In genomic region chr2:149715005-149715592, GRCh38 we compare ENCODE assay signal across 8 cellular contexts.
DNase-seq lines count a peak whose midpoint lies in the region; ATAC-seq and TF ChIP-seq lines count a peak whose summit lies in the region.

No MANE protein-coding gene starts in this region.

- H3K4me3 Mint-ChIP-seq in naive thymus-derived CD4-positive, alpha-beta T cell = no peak overlapping the region

- ATAC-seq in Right ventricle myocardium superior (ENCODE audit: poor library complexity) (no peak), HG03442 (IDR thresholded peaks at IDR 0.05; ENCODE audit: unreplicated experiment) (peak; percentile 71), left lung (peak; percentile 79)
- ATAC-seq in naive thymus-derived CD4-positive, alpha-beta T cell = no peak

- intact Hi-C loops in Right ventricle myocardium superior (cut with DNase I) = no loop called here
- intact Hi-C loops in left lung (cut with DNase I) = no loop called here
- intact Hi-C loops in naive thymus-derived CD4-positive, alpha-beta T cell (cut with micrococcal nuclease) = loop anchor here in 1 of 2 donors (1.0 kb wide), 1 partner anchor 118 kb away; no protein-coding TSS in a partner anchor

- peaks cover 0 to 12% (median 9%) of the 10 kb centered on the region in 5 donors for H3K27me3 Mint-ChIP-seq in naive thymus-derived CD4-positive, alpha-beta T cell

- H3K4me3 ChIP-seq in cardiac muscle cell = no peak overlapping the region
- no peak overlapping the region for H3K4me3 ChIP-seq in left lung
- H3K4me3 ChIP-seq in naive thymus-derived CD4-positive, alpha-beta T cell (ENCODE audit: low read length) = no peak overlapping the region

- TF ChIP-seq CTCF in cardiac muscle cell (IDR thresholded peaks at IDR 0.05; ENCODE audit: low read depth, low read length) (peak; percentile 84), VCaP (conservative IDR thresholded peaks at IDR 0.05) (peak; percentile 84), left lung (IDR thresholded peaks at IDR 0.05) (peak; percentile 17 to 49)

- H3K4me1 Mint-ChIP-seq in naive thymus-derived CD4-positive, alpha-beta T cell = no peaks in the 10 kb centered on the region

- CTCF ChIA-PET in naive thymus-derived CD4-positive, alpha-beta T cell (lab: Charles Lee) = no interaction called here

- H3K36me3 ChIP-seq in cardiac muscle cell = no peaks in the 10 kb centered on the region
- H3K36me3 ChIP-seq in left lung = no peaks in the 10 kb centered on the region
- H3K36me3 ChIP-seq in naive thymus-derived CD4-positive, alpha-beta T cell (ENCODE audit: control insufficient read depth in 2 of 3, insufficient read depth in 3 of 3, low read length in 3 of 3) = no peaks in the 10 kb centered on the region

- H3K27me3 ChIP-seq in cardiac muscle cell = no peaks in the 10 kb centered on the region
- no peaks in the 10 kb centered on the region for H3K27me3 ChIP-seq in left lung
- no peaks in the 10 kb centered on the region for H3K27me3 ChIP-seq in naive thymus-derived CD4-positive, alpha-beta T cell (ENCODE audit: control insufficient read depth in 2 of 2, insufficient read depth in 2 of 2, low read length in 2 of 2)

- H3K27ac Mint-ChIP-seq in naive thymus-derived CD4-positive, alpha-beta T cell = no peak overlapping the region

- H3K9me3 ChIP-seq in cardiac muscle cell (ENCODE audit: low read depth) (no peaks in the 10 kb centered on the region), left lung (no peaks in the 10 kb centered on the region)
- H3K9me3 ChIP-seq in naive thymus-derived CD4-positive, alpha-beta T cell (ENCODE audit: control insufficient read depth in 2 of 3, low read length in 3 of 3) = no peaks in the 10 kb centered on the region

- POLR2A ChIA-PET in naive thymus-derived CD4-positive, alpha-beta T cell (lab: Charles Lee) = no interaction called here

- H3K36me3 Mint-ChIP-seq in naive thymus-derived CD4-positive, alpha-beta T cell = no peaks in the 10 kb centered on the region

- H3K9me3 Mint-ChIP-seq in naive thymus-derived CD4-positive, alpha-beta T cell = peaks cover 0 to 8% (median 0%) of the 10 kb centered on the region in 11 donors

- no peak overlapping the region for H3K27ac ChIP-seq in cardiac muscle cell
- H3K27ac ChIP-seq in VCaP = no peak overlapping the region
- H3K27ac ChIP-seq in left lung = no peak overlapping the region
- no peak overlapping the region for H3K27ac ChIP-seq in naive thymus-derived CD4-positive, alpha-beta T cell (ENCODE audit: low read depth, low read length)

- no peaks in the 10 kb centered on the region for H3K4me1 ChIP-seq in cardiac muscle cell (ENCODE audit: low read depth)
- no peaks in the 10 kb centered on the region for H3K4me1 ChIP-seq in left lung
- H3K4me1 ChIP-seq in naive thymus-derived CD4-positive, alpha-beta T cell (ENCODE audit: control insufficient read depth in 2 of 2, insufficient read depth in 2 of 2, low read length in 2 of 2) = no peaks in the 10 kb centered on the region

- DNase-seq in cardiac muscle cell (ENCODE audit: low read depth in 1 of 2, low spot score in 1 of 2) (peak in 1 of 2 donors; percentile 72), Right ventricle myocardium superior (no peak), left lung (no peak), GM19238 (ENCODE audit: insufficient read length, low spot score) (no peak)
- DNase-seq in naive thymus-derived CD4-positive, alpha-beta T cell = no peak
- DNase-seq in activated CD4-positive, alpha-beta T cell treated with anti-CD3 and anti-CD28 coated beads for 4 hours = no peak

Comparison
In these comparisons a context has a peak if more than half of its experiments do, and no peak if none do; other contexts are left out.
1. CTCF ChIP-seq: peak in every context shown above with its lines; median percentile 84 in cardiac muscle cell; 84 in VCaP; 33 in left lung.
2. ATAC-seq: peak in HG03442 (single experiment) and left lung (single experiment); none in Right ventricle myocardium superior (single experiment) and naive thymus-derived CD4-positive, alpha-beta T cell (single experiment).